Comparison of ENCODE assay signal across 8 cellular contexts in the genomic region with DNA sequence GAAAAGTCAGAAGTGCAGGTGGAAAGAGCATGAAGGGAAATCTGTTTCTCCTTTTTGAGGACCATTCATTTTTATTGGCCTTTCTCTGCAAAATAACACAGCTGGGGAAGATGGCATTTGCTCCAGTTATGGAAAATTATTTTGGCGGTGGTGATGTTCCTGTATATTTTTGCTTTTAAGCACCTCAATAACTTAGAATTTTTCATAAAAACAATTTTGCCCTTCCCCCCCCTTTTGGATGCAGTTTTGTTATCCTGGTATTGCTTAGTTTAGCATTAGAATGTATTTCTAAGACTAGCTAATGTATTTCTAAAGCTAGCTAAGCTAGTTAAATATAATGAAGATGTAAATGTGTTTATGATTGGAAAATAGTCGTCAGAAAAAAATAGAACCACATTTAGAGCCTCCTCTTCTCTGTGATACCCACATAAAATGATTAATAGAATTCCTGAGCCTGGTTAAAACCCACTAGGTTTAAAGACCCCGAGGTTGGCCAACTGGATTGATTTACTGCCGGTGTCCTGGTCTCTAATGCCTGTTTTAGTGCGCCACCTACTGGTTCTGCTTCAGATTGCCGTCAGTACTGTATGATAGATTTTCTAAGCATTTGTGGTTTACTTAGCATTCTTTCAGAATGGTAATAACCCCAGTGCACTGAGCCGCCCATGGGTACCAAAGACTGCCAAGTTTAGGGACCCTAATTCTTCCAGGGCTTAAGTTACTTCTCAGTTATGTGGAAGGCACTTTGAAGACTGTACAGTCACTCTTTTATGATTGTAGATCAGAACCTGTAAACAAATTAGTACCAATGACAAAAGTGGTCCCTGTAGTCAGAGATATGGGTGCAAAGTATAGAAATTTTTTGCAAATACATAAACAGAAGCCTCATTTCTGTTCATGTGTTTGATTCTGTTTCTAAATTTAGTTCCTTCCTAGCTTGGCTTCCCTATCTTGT. TPM values are rescaled to one million over a fixed set of nuclear protein-coding genes. Genes with fewer than 3 reads are reported as not detected.
DNase-seq lines count a peak whose midpoint lies in the region; ATAC-seq and TF ChIP-seq lines count a peak whose summit lies in the region.

No MANE protein-coding gene starts in this region.

- no peaks in the 10 kb centered on the region for H3K9me3 ChIP-seq in A673 (ENCODE audit: low read depth, low read length, poor library complexity, severe bottlenecking)

- H3K36me3 ChIP-seq in A673 (ENCODE audit: insufficient read depth, low read length, poor library complexity, severe bottlenecking) = no peaks in the 10 kb centered on the region

- intact Hi-C loops in A673 (cut with micrococcal nuclease; ENCODE audit: unreplicated experiment) = loop anchor here (1.0 to 5.0 kb wide), 4 partner anchors 55 to 613 kb away; no protein-coding TSS in a partner anchor

- ATAC-seq in GM18909 (IDR thresholded peaks at IDR 0.05; ENCODE audit: poor library complexity, unreplicated experiment) = peak; percentile 50

- H3K4me1 ChIP-seq in A673 (ENCODE audit: insufficient read depth, low read length, poor library complexity, severe bottlenecking) = peaks cover 75% of the 10 kb centered on the region

- no TSS peak for BruUV-seq in A673 (replicated peaks; lab: Mats Ljungman, UMichigan)

- CTCF ChIA-PET in A673 (lab: Charles Lee) = interaction anchor here (0.7 to 2.2 kb wide), 4 partner anchors 9 to 496 kb away, joined by 4 to 22 read pairs (median 8); no protein-coding TSS in a partner anchor

- peak; percentile 89 for DNase-seq in A673 (ENCODE audit: low spot score)
- peak; percentile 79 for DNase-seq in Jurkat, Clone E6-1 (ENCODE audit: low read depth, low spot score)
- peak; percentile 92 for DNase-seq in OCI-M1 (lab: John Stamatoyannopoulos, UW)
- peak; percentile 84 for DNase-seq in activated T-cell treated with anti-CD3 and anti-CD28 coated beads for 4 hours
- peak; percentile 84 to 93 for DNase-seq in erythroblast (lab: John Stamatoyannopoulos, UW)
- DNase-seq in myocyte (ENCODE audit: low read depth) = peak; percentile 87
- peak; percentile 57 to 71 for DNase-seq in stimulated activated CD8-positive, alpha-beta memory T cell treated with anti-CD3 and anti-CD28 coated beads, Interleukin-7, amount 100 ng/mL, for 1 hour (ENCODE audit: low read depth in 2 of 2)

- no peak for TF ChIP-seq POLR2A in erythroblast (IDR thresholded peaks at IDR 0.05; ENCODE audit: low read length)

- H3K27ac ChIP-seq in A673 (ENCODE audit: low read depth, low read length, poor library complexity, severe bottlenecking) = peak overlapping the region; percentile 98

- POLR2A ChIA-PET in A673 (lab: Charles Lee; ENCODE audit: low non-redundant PET) = interaction anchor here (0.7 kb wide), 1 partner anchor 357 kb away, joined by 3 read pairs; no protein-coding TSS in a partner anchor

- no peaks in the 10 kb centered on the region for H3K27me3 ChIP-seq in A673 (replicated peaks; ENCODE audit: insufficient read depth, low read depth, low read length, poor library complexity)

- TF ChIP-seq CTCF in A673 (conservative IDR thresholded peaks at IDR 0.05; ENCODE audit: low read depth, low read length) = peak; percentile 96

- H3K4me3 ChIP-seq in A673 (ENCODE audit: low read depth, low read length, poor library complexity, severe bottlenecking) = no peak overlapping the region
- no peak overlapping the region for H3K4me3 ChIP-seq in Jurkat, Clone E6-1 (ENCODE audit: low read length)

RNA-seq across cellular contexts. Expression of a gene that starts 11.4 kb away (rescaled TPM):
- total RNA-seq in A673 (2021) (36.1 and 38.4 TPM in 2 replicates), myocyte (12.5 and 15.7 TPM in 2 replicates)
- 1.0 TPM for polyA plus RNA-seq in Jurkat, Clone E6-1 (2012; ENCODE audit: insufficient read depth, insufficient read length)
- polyA plus RNA-seq in myocyte (2012) = 5.2 TPM
